Comparison of ENCODE assay signal across 13 cellular contexts in the genomic region with DNA sequence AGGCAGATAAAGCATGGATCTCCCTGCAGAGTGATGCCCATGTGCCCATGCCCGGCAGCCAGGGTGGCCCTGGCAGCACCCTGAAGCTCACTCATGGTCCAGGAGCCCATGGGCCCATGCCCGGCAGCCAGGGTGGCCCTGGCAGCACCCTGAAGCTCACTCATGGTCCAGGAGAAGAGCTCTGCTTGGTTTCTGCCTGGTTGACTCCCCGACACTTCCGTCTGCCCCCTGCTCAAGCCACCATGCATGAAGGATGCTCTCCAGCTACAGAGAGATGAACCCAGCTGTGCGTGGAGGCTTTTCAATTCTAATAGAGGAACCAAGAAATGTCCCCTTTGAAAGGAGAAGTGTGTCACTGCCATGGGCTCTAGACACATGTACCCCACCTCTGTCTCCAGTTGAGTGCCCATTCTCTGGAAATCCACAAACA.
DNase-seq lines count a peak whose midpoint lies in the region; ATAC-seq lines count a peak whose summit lies in the region.
"Had no signal": no experiment of that assay in that cellular context is flagged by ENCODE, and none has a peak within 500 bp of the region (broad histone marks: within the 10 kb centered on the region; RNA-seq: fewer than 3 reads in every experiment).

No MANE protein-coding gene starts in this region.

- H3K36me3 ChIP-seq in BLaER1: no peaks in the 10 kb centered on the region
- H3K36me3 ChIP-seq: vagina, WERI-Rb-1 had no signal

- H3K4me1 ChIP-seq in BLaER1: peaks cover 78% of the 10 kb centered on the region

- 0 out of 2 replicates have a peak overlapping the region, but pooled peaks have one; percentile 19 for H3K9ac ChIP-seq in BLaER1

- H3K27me3 ChIP-seq in BLaER1: no peaks in the 10 kb centered on the region
- H3K27me3 ChIP-seq: vagina had no signal

- no peak for DNase-seq in activated naive CD4-positive, alpha-beta T cell (lab: John Stamatoyannopoulos, UW)
- DNase-seq in T-helper 1 cell (no peak), T-helper 2 cell (no peak), NCI-H2196 treated with DMSO at 0.1 percent for 48 hours (lab: John Stamatoyannopoulos, UW; ENCODE audit: unreplicated experiment) (no peak)
- DNase-seq: foreskin keratinocyte, NCI-H1105, posterior cingulate gyrus, WERI-Rb-1 had no signal

- ATAC-seq in GM19035 (IDR thresholded peaks at IDR 0.05; ENCODE audit: unreplicated experiment) (peak; percentile 45), HG02610 (IDR thresholded peaks at IDR 0.05; ENCODE audit: unreplicated experiment) (peak; percentile 68), HG03521 (IDR thresholded peaks at IDR 0.05; ENCODE audit: unreplicated experiment) (peak; percentile 67)
- ATAC-seq: foreskin keratinocyte had no signal

- H3K4me2 ChIP-seq in BLaER1: peak overlapping the region; percentile 73

- peak overlapping the region; percentile 63 for H3K27ac ChIP-seq in BLaER1
- H3K27ac ChIP-seq: foreskin keratinocyte, vagina, WERI-Rb-1 had no signal

- H4K20me1 ChIP-seq in BLaER1: no peaks in the 10 kb centered on the region

- H3K4me3 ChIP-seq in BLaER1: no peak overlapping the region
- H3K4me3 ChIP-seq: vagina had no signal

- H3K9me3 ChIP-seq in BLaER1: no peaks in the 10 kb centered on the region
- H3K9me3 ChIP-seq: vagina had no signal
